1 cellular context compared by ENCODE assay signal in the genomic region with DNA sequence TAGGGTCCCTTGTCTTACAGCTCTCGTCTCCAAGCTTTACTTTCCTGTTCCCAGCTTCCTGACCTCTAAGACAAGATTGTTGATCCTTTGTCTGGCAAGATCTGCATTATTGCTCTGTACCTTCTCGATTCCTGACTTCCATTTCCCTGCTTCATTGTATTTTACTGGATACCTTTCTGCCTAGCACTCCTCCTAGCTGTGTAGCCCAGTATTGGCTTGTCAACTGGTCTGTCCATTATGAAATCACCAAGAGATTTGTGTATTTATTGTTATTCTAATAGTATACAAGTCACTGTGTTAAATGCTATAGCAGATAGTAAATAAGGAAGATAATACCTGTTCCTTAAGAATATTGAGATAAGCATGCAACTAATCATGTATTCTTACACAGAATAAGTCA.
TF ChIP-seq lines count a peak whose summit lies in the region.

No MANE protein-coding gene starts in this region.

TF ChIP-seq in H1, 55 proteins besides CTCF, POLR2A, EP300 and RAD21:
- TF ChIP-seq SIRT6 (IDR thresholded peaks at IDR 0.05; ENCODE audit: low read length) (no peak), RNF2 (IDR thresholded peaks at IDR 0.05; ENCODE audit: borderline replicate concordance, low read depth, low read length, missing control alignments, poor library complexity, severe bottlenecking) (no peak), TBP (IDR thresholded peaks at IDR 0.05; ENCODE audit: low read depth, low read length) (no peak), YY1 (IDR thresholded peaks at IDR 0.05; ENCODE audit: low read depth, low read length) (no peak), CHD1 (IDR thresholded peaks at IDR 0.05; ENCODE audit: low read depth, low read length) (no peak), SP4 (IDR thresholded peaks at IDR 0.05; ENCODE audit: low read length) (no peak), KDM5A (IDR thresholded peaks at IDR 0.05; ENCODE audit: low read length) (no peak), SRF (IDR thresholded peaks at IDR 0.05; ENCODE audit: low read depth, low read length) (no peak), EGR1 (IDR thresholded peaks at IDR 0.05; ENCODE audit: borderline replicate concordance, low read depth, low read length) (no peak), TEAD4 (IDR thresholded peaks at IDR 0.05; ENCODE audit: low read depth, low read length) (no peak)
- TF ChIP-seq, protein P1, sequence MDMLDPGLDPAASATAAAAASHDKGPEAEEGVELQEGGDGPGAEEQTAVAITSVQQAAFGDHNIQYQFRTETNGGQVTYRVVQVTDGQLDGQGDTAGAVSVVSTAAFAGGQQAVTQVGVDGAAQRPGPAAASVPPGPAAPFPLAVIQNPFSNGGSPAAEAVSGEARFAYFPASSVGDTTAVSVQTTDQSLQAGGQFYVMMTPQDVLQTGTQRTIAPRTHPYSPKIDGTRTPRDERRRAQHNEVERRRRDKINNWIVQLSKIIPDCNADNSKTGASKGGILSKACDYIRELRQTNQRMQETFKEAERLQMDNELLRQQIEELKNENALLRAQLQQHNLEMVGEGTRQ (IDR thresholded peaks at IDR 0.05; ENCODE audit: low read length): no peak
- TF ChIP-seq, protein P2, sequence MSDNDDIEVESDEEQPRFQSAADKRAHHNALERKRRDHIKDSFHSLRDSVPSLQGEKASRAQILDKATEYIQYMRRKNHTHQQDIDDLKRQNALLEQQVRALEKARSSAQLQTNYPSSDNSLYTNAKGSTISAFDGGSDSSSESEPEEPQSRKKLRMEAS (IDR thresholded peaks at IDR 0.05): no peak
- TF ChIP-seq, protein P3, sequence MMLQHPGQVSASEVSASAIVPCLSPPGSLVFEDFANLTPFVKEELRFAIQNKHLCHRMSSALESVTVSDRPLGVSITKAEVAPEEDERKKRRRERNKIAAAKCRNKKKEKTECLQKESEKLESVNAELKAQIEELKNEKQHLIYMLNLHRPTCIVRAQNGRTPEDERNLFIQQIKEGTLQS (IDR thresholded peaks at IDR 0.05; ENCODE audit: insufficient read depth, low read depth, low read length): no peak
TF ChIP-seq in H1: peak in this region for 0.
